ENCODE assay signal across 8 cellular contexts in genomic region chr11:78188012-78188808, GRCh38. TPM values are rescaled to one million over a fixed set of nuclear protein-coding genes. Genes with fewer than 3 reads are reported as not detected.
DNase-seq lines count a peak whose midpoint lies in the region; ATAC-seq and TF ChIP-seq lines count a peak whose summit lies in the region.

KCTD21 (minus strand) TSS chr11:78188626; CDS start chr11:78174554, 14,072 bp downstream.

- peak within 1 kb of the TSS; percentile 69 for H3K9ac ChIP-seq in fibroblast of lung (ENCODE audit: insufficient read depth, low read length)

- no peaks in the 10 kb centered on the region for H4K20me1 ChIP-seq in fibroblast of lung (ENCODE audit: control insufficient read depth, extremely low read depth, insufficient read depth, low read length)

- no peaks in the 10 kb centered on the region for H3K27me3 ChIP-seq in fibroblast of lung (ENCODE audit: control insufficient read depth, insufficient read depth, low read length)
- no peaks in the 10 kb centered on the region for H3K27me3 ChIP-seq in naive thymus-derived CD4-positive, alpha-beta T cell (ENCODE audit: control insufficient read depth in 2 of 2, insufficient read depth in 2 of 2, low read length in 2 of 2)

- H2AFZ ChIP-seq in fibroblast of lung (ENCODE audit: low read length), result peak within 1 kb of the TSS; percentile 69

- no peaks in the 10 kb centered on the region for H3K9me3 ChIP-seq in fibroblast of lung (ENCODE audit: control insufficient read depth, insufficient read depth, low read depth, low read length)
- H3K9me3 ChIP-seq in naive thymus-derived CD4-positive, alpha-beta T cell (ENCODE audit: control insufficient read depth in 2 of 3, low read length in 3 of 3), result no peaks in the 10 kb centered on the region

- peaks cover 14% of the 10 kb centered on the region for H3K4me1 ChIP-seq in fibroblast of lung (ENCODE audit: control insufficient read depth, extremely low read depth, insufficient read depth, low read length)
- H3K4me1 ChIP-seq in naive thymus-derived CD4-positive, alpha-beta T cell (ENCODE audit: control insufficient read depth in 2 of 2, insufficient read depth in 2 of 2, low read length in 2 of 2), result peaks cover 15 to 49% of the 10 kb centered on the region in 2 donors

- peak; percentile 98 for DNase-seq in EL
- peak; percentile 97 for DNase-seq in H4 (ENCODE audit: low spot score)
- DNase-seq in LNCaP clone FGC (ENCODE audit: low read depth), result peak; percentile 90
- DNase-seq in RPMI8226, result peak; percentile 99
- DNase-seq in fibroblast of lung (ENCODE audit: low read depth in 2 of 2), result peak; percentile 96 to 97
- peak; percentile 83 to 94 (median 87) for DNase-seq in naive thymus-derived CD4-positive, alpha-beta T cell

- POLR2A ChIA-PET in naive thymus-derived CD4-positive, alpha-beta T cell (lab: Charles Lee), result interaction anchor here (0.7 to 6.9 kb wide), 7 partner anchors 13 to 458 kb away, joined by 3 to 78 read pairs (median 5); partner anchors contain the start of genes ALG8 and INTS4

- ATAC-seq in activated T-helper 17 cell treated with anti-CD3 and anti-CD28 coated beads, Interleukin-2, amount 50 U/mL, for 72 hours (replicated peaks), result peak; percentile 90
- peak; percentile 94 for ATAC-seq in naive thymus-derived CD4-positive, alpha-beta T cell
- peak; percentile 97 for ATAC-seq in stimulated activated memory B cell treated with anti-CD40 and anti-IgM and Interleukin-4, amounts not matched to agents 10 μg/mL and 1 μg/mL and 100 μg/mL, for 72 hours

- H3K4me3 ChIP-seq in LNCaP clone FGC (ENCODE audit: low read depth, low read length), result peak within 1 kb of the TSS; percentile 80
- peak within 1 kb of the TSS; percentile 83 to 88 (median 84) for H3K4me3 ChIP-seq in fibroblast of lung (replicated peaks in 1 of 4; ENCODE audit: control extremely low read depth in 1 of 4, insufficient read depth in 1 of 4, low read depth in 3 of 4, low read length in 4 of 4)
- H3K4me3 ChIP-seq in naive thymus-derived CD4-positive, alpha-beta T cell (ENCODE audit: low read length), result peak within 1 kb of the TSS; percentile 96

- H3K4me1 Mint-ChIP-seq in activated T-helper 17 cell treated with anti-CD3 and anti-CD28 coated beads, Interleukin-2, amount 50 U/mL, for 72 hours, result peaks cover 42% of the 10 kb centered on the region
- H3K4me1 Mint-ChIP-seq in naive thymus-derived CD4-positive, alpha-beta T cell, result peaks cover 36 to 56% (median 54%) of the 10 kb centered on the region in 7 donors
- peaks cover 38% of the 10 kb centered on the region for H3K4me1 Mint-ChIP-seq in stimulated activated memory B cell treated with anti-CD40 and anti-IgM and Interleukin-4, amounts not matched to agents 10 μg/mL and 1 μg/mL and 100 μg/mL, for 72 hours

- peaks cover 41% of the 10 kb centered on the region for H3K79me2 ChIP-seq in fibroblast of lung (ENCODE audit: control insufficient read depth, insufficient read depth, low read length)

- intact Hi-C loops in naive thymus-derived CD4-positive, alpha-beta T cell (cut with micrococcal nuclease), result loop anchor here (1.0 to 10.0 kb wide), 14 partner anchors 14 to 1803 kb away; partner anchors contain the start of genes ALG8 (in 2 of the 2), GAB2 (in 2 of the 2), INTS4 (in 2 of the 2) and NARS2 (in 2 of the 2)

- H3K36me3 ChIP-seq in fibroblast of lung (ENCODE audit: control insufficient read depth, insufficient read depth, low read length), result no peaks in the 10 kb centered on the region
- peaks cover 0 to 9% (median 0%) of the 10 kb centered on the region in 3 experiments for H3K36me3 ChIP-seq in naive thymus-derived CD4-positive, alpha-beta T cell (ENCODE audit: control insufficient read depth in 2 of 3, insufficient read depth in 3 of 3, low read length in 3 of 3)

- H3K36me3 Mint-ChIP-seq in activated T-helper 17 cell treated with anti-CD3 and anti-CD28 coated beads, Interleukin-2, amount 50 U/mL, for 72 hours (ENCODE audit: low read depth), result peaks cover 26% of the 10 kb centered on the region
- H3K36me3 Mint-ChIP-seq in naive thymus-derived CD4-positive, alpha-beta T cell, result peaks cover 0 to 17% (median 0%) of the 10 kb centered on the region in 5 donors
- H3K36me3 Mint-ChIP-seq in stimulated activated memory B cell treated with anti-CD40 and anti-IgM and Interleukin-4, amounts not matched to agents 10 μg/mL and 1 μg/mL and 100 μg/mL, for 72 hours, result peaks cover 15% of the 10 kb centered on the region

- no peaks in the 10 kb centered on the region for H3K9me3 Mint-ChIP-seq in activated T-helper 17 cell treated with anti-CD3 and anti-CD28 coated beads, Interleukin-2, amount 50 U/mL, for 72 hours
- peaks cover 0 to 2% (median 0%) of the 10 kb centered on the region in 11 donors for H3K9me3 Mint-ChIP-seq in naive thymus-derived CD4-positive, alpha-beta T cell
- no peaks in the 10 kb centered on the region for H3K9me3 Mint-ChIP-seq in stimulated activated memory B cell treated with anti-CD40 and anti-IgM and Interleukin-4, amounts not matched to agents 10 μg/mL and 1 μg/mL and 100 μg/mL, for 72 hours

- TF ChIP-seq CTCF in LNCaP clone FGC (IDR thresholded peaks at IDR 0.05; ENCODE audit: control insufficient read depth, extremely low read depth, insufficient read depth), result no peak
- TF ChIP-seq CTCF in fibroblast of lung (conservative IDR thresholded peaks at IDR 0.05 in 1 of 2, IDR thresholded peaks at IDR 0.05 in 1 of 2; ENCODE audit: low read depth in 1 of 2, low read length in 2 of 2), result no peak

- H3K27ac ChIP-seq in fibroblast of lung (ENCODE audit: insufficient read depth, low read length), result peak within 1 kb of the TSS; percentile 53
- H3K27ac ChIP-seq in naive thymus-derived CD4-positive, alpha-beta T cell (ENCODE audit: low read depth, low read length), result peak within 1 kb of the TSS; percentile 85

- H3K4me2 ChIP-seq in fibroblast of lung (ENCODE audit: extremely low read depth, insufficient read depth, low read length), result peak within 1 kb of the TSS; percentile 88

- no peaks in the 10 kb centered on the region for H3K27me3 Mint-ChIP-seq in activated T-helper 17 cell treated with anti-CD3 and anti-CD28 coated beads, Interleukin-2, amount 50 U/mL, for 72 hours
- no peaks in the 10 kb centered on the region for H3K27me3 Mint-ChIP-seq in naive thymus-derived CD4-positive, alpha-beta T cell
- H3K27me3 Mint-ChIP-seq in stimulated activated memory B cell treated with anti-CD40 and anti-IgM and Interleukin-4, amounts not matched to agents 10 μg/mL and 1 μg/mL and 100 μg/mL, for 72 hours, result no peaks in the 10 kb centered on the region

- peak within 1 kb of the TSS; percentile 99 for H3K27ac Mint-ChIP-seq in activated T-helper 17 cell treated with anti-CD3 and anti-CD28 coated beads, Interleukin-2, amount 50 U/mL, for 72 hours
- peak within 1 kb of the TSS; percentile 87 to 99 (median 97) for H3K27ac Mint-ChIP-seq in naive thymus-derived CD4-positive, alpha-beta T cell
- peak within 1 kb of the TSS; percentile 79 for H3K27ac Mint-ChIP-seq in stimulated activated memory B cell treated with anti-CD40 and anti-IgM and Interleukin-4, amounts not matched to agents 10 μg/mL and 1 μg/mL and 100 μg/mL, for 72 hours

- peak within 1 kb of the TSS; percentile 96 for H3K4me3 Mint-ChIP-seq in activated T-helper 17 cell treated with anti-CD3 and anti-CD28 coated beads, Interleukin-2, amount 50 U/mL, for 72 hours
- peak within 1 kb of the TSS; percentile 90 to 100 (median 98) for H3K4me3 Mint-ChIP-seq in naive thymus-derived CD4-positive, alpha-beta T cell
- peak within 1 kb of the TSS; percentile 98 for H3K4me3 Mint-ChIP-seq in stimulated activated memory B cell treated with anti-CD40 and anti-IgM and Interleukin-4, amounts not matched to agents 10 μg/mL and 1 μg/mL and 100 μg/mL, for 72 hours

- CTCF ChIA-PET in naive thymus-derived CD4-positive, alpha-beta T cell (lab: Charles Lee), result interaction anchor here (1.5 to 1.7 kb wide), 2 partner anchors 12 to 15 kb away, joined by 8 to 9 read pairs; no protein-coding TSS in a partner anchor

RNA-seq across cellular contexts. Expression of gene KCTD21, which starts in this region (rescaled TPM):
- total RNA-seq in H4 (2014; rRNA removed; shearing (Covaris generic)), result 2.5 and 4.9 TPM in 2 replicates
- total RNA-seq in activated T-helper 17 cell treated with anti-CD3 and anti-CD28 coated beads, Interleukin-2, amount 50 U/mL, for 72 hours, result 1 to 10 TPM; 6.1 to 7.5 TPM
- 7.2 and 8.1 TPM in 2 replicates for total RNA-seq in fibroblast of lung
- 13.0 and 15.9 TPM in 2 replicates for polyA plus RNA-seq in fibroblast of lung
- 9.3 and 11.2 TPM in 2 replicates for polyA plus RNA-seq in fibroblast of lung (2012)
- 58.3 and 89.2 TPM in 2 replicates for polyA minus RNA-seq in fibroblast of lung (ENCODE audit: low replicate concordance)
- total RNA-seq in naive thymus-derived CD4-positive, alpha-beta T cell, result 10 to 100 TPM in 1 of 5 experiments, 1 to 10 TPM in 4; 3.5 to 12.2 (median 6.5) TPM
- polyA plus RNA-seq in naive thymus-derived CD4-positive, alpha-beta T cell, result 1 to 10 TPM; 1.2 to 3.3 TPM

Comparison
In these comparisons a context has a peak if more than half of its experiments do, and no peak if none do; other contexts are left out.
1. Peak in every context shown above with its lines: DNase-seq, ATAC-seq, H3K4me3 ChIP-seq and H3K27ac ChIP-seq.